10 cellular contexts compared by ENCODE assay signal in the genomic region with DNA sequence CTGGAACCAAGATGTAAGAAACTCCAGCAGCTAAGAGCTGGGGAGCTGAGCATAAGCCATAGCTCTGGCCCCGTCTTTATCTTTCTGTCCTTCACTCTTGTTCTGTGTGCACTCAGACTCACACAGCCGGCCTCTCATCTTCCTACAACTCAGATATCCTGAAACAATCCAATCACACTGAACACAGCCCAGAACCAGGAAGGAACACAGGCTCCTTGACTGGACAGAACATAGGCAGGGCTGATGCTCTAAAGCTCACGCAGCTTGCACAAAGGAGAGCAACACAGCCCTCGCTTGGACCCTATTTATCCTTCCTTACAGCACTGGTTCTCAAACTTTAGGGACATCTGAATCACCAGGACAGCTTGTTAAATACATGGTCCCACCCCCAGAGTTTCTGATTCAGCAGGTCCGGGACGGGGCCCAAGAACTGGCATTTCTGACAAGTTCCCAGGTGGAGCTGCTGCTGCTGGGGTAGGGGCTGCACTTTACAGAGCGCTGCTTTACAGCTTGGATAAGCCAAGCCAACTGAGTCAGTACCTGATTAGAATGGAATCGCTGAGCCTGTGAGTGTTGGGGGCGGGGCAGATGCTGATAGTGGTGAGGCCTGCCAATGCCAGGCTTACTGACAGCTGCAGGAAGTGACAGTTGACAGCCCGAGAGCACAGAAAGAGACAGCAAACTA.
DNase-seq lines count a peak whose midpoint lies in the region; ATAC-seq and TF ChIP-seq lines count a peak whose summit lies in the region.
"Had no signal": no experiment of that assay in that cellular context is flagged by ENCODE, and none has a peak within 500 bp of the region (broad histone marks: within the 10 kb centered on the region; RNA-seq: fewer than 3 reads in every experiment).

No MANE protein-coding gene starts in this region.

- ATAC-seq in T-cell (replicated peaks in 1 of 4) (peak; percentile 43 to 67 (median 46)), natural killer cell (no peak), GM21529 (IDR thresholded peaks at IDR 0.05; ENCODE audit: unreplicated experiment) (no peak)

- H3K27me3 ChIP-seq in left ventricle myocardium inferior (ENCODE audit: low read depth) (no peaks in the 10 kb centered on the region), thymus (ENCODE audit: control insufficient read depth, insufficient read depth) (no peaks in the 10 kb centered on the region)

- WGBS in thymus, result 33% methylated on average over 10 of the region's 10 CpGs

- H3K36me3 Mint-ChIP-seq in activated naive CD4-positive, alpha-beta T cell treated with anti-CD3 and anti-CD28 coated beads for 36 hours (ENCODE audit: low read depth), result no peaks in the 10 kb centered on the region
- no peaks in the 10 kb centered on the region for H3K36me3 Mint-ChIP-seq in T-cell
- no peaks in the 10 kb centered on the region for H3K36me3 Mint-ChIP-seq in natural killer cell

- peaks cover 4% of the 10 kb centered on the region for H3K27me3 Mint-ChIP-seq in activated naive CD4-positive, alpha-beta T cell treated with anti-CD3 and anti-CD28 coated beads for 36 hours (ENCODE audit: low read depth)
- H3K27me3 Mint-ChIP-seq in T-cell, result peaks cover 6 to 18% of the 10 kb centered on the region in 2 donors
- peaks cover 4 to 14% of the 10 kb centered on the region in 2 donors for H3K27me3 Mint-ChIP-seq in natural killer cell (ENCODE audit: low read depth in 2 of 2)

- TF ChIP-seq CTCF in left ventricle myocardium inferior (IDR thresholded peaks at IDR 0.05; ENCODE audit: borderline replicate concordance), result no peak
- TF ChIP-seq CTCF in natural killer cell (IDR thresholded peaks at IDR 0.05), result no peak

- H3K4me1 ChIP-seq in left ventricle myocardium inferior, result peaks cover 27% of the 10 kb centered on the region
- H3K4me1 ChIP-seq in thymus (ENCODE audit: control insufficient read depth, insufficient read depth, low read length), result peaks cover 48% of the 10 kb centered on the region

- H3K27ac ChIP-seq in left ventricle myocardium inferior (replicated peaks) (peak overlapping the region; percentile 90), thymus (ENCODE audit: low read depth) (peak overlapping the region; percentile 100)

- CTCF ChIA-PET in activated naive CD4-positive, alpha-beta T cell treated with anti-CD3 and anti-CD28 coated beads for 36 hours (lab: Charles Lee), result interaction anchor here (0.6 kb wide), 1 partner anchor 72 kb away, joined by 6 read pairs; no protein-coding TSS in a partner anchor
- CTCF ChIA-PET in T-cell (lab: Charles Lee), result no interaction called here

- POLR2A ChIA-PET in T-cell (lab: Charles Lee), result no interaction called here

- H3K36me3 ChIP-seq in left ventricle myocardium inferior (no peaks in the 10 kb centered on the region), thymus (ENCODE audit: control insufficient read depth, insufficient read depth) (no peaks in the 10 kb centered on the region)

- peaks cover 5% of the 10 kb centered on the region for H3K4me1 Mint-ChIP-seq in activated naive CD4-positive, alpha-beta T cell treated with anti-CD3 and anti-CD28 coated beads for 36 hours (ENCODE audit: low read depth)
- H3K4me1 Mint-ChIP-seq in T-cell, result peaks cover 6 to 18% (median 13%) of the 10 kb centered on the region in 3 donors
- no peaks in the 10 kb centered on the region for H3K4me1 Mint-ChIP-seq in natural killer cell

- DNase-seq in activated naive CD4-positive, alpha-beta T cell treated with anti-CD3 and anti-CD28 coated beads for 36 hours, result peak; percentile 73
- no peak for DNase-seq in activated naive CD4-positive, alpha-beta T cell treated with anti-CD3 and anti-CD28 coated beads, Interleukin-2, amount 50 U/mL, for 16 hours
- DNase-seq in T-cell (peak in 18 of 34 experiments; percentile 3 to 34 (median 18)), left ventricle myocardium inferior (peak; percentile 74), natural killer cell (no peak)
- no peak for DNase-seq in NK-92 treated with Interleukin-12 subunit alpha and Interleukin-12 subunit beta, amount 100 ng/mL, for 24 hours (lab: John Stamatoyannopoulos, UW)
- DNase-seq: activated CD4-positive, CD25-positive, alpha-beta regulatory T cell; NCI-H2081 treated with DMSO at 0.1 percent for 48 hours had no signal

- peaks cover 10% of the 10 kb centered on the region for H3K9me3 ChIP-seq in left ventricle myocardium inferior (replicated peaks)
- peaks cover 3% of the 10 kb centered on the region for H3K9me3 ChIP-seq in thymus (ENCODE audit: control insufficient read depth)

- intact Hi-C loops in activated naive CD4-positive, alpha-beta T cell treated with anti-CD3 and anti-CD28 coated beads for 36 hours (cut with micrococcal nuclease), result no loop called here
- intact Hi-C loops in left ventricle myocardium inferior (cut with micrococcal nuclease), result no loop called here
- intact Hi-C loops in natural killer cell (cut with micrococcal nuclease), result no loop called here

- H3K27ac Mint-ChIP-seq in activated naive CD4-positive, alpha-beta T cell treated with anti-CD3 and anti-CD28 coated beads for 36 hours, result no peak overlapping the region
- H3K27ac Mint-ChIP-seq in T-cell, result no peak overlapping the region
- H3K27ac Mint-ChIP-seq in natural killer cell, result no peak overlapping the region

- H3K9me3 Mint-ChIP-seq in activated naive CD4-positive, alpha-beta T cell treated with anti-CD3 and anti-CD28 coated beads for 36 hours, result no peaks in the 10 kb centered on the region
- H3K9me3 Mint-ChIP-seq in T-cell (no peaks in the 10 kb centered on the region), natural killer cell (no peaks in the 10 kb centered on the region)

- H3K4me3 ChIP-seq in left ventricle myocardium inferior, result peak overlapping the region; percentile 36
- peak overlapping the region; percentile 50 for H3K4me3 ChIP-seq in thymus (ENCODE audit: low read length)

- H3K4me3 Mint-ChIP-seq in activated naive CD4-positive, alpha-beta T cell treated with anti-CD3 and anti-CD28 coated beads for 36 hours, result no peak overlapping the region
- peak overlapping the region in 1 of 3 donors; percentile 26 for H3K4me3 Mint-ChIP-seq in T-cell
- no peak overlapping the region for H3K4me3 Mint-ChIP-seq in natural killer cell

Comparison
In these comparisons a context has a peak if more than half of its experiments do, and no peak if none do; other contexts are left out.
1. DNase-seq: peak in activated naive CD4-positive, alpha-beta T cell treated with anti-CD3 and anti-CD28 coated beads for 36 hours (single experiment), T-cell (18 of 34) and left ventricle myocardium inferior (single experiment); none in activated naive CD4-positive, alpha-beta T cell treated with anti-CD3 and anti-CD28 coated beads, Interleukin-2, amount 50 U/mL, for 16 hours (single experiment), natural killer cell (single experiment) and NK-92 treated with Interleukin-12 subunit alpha and Interleukin-12 subunit beta, amount 100 ng/mL, for 24 hours (single experiment).
2. ATAC-seq: peak in T-cell (4 of 4); none in natural killer cell (0 of 3) and GM21529 (single experiment).